In the genomic region with DNA sequence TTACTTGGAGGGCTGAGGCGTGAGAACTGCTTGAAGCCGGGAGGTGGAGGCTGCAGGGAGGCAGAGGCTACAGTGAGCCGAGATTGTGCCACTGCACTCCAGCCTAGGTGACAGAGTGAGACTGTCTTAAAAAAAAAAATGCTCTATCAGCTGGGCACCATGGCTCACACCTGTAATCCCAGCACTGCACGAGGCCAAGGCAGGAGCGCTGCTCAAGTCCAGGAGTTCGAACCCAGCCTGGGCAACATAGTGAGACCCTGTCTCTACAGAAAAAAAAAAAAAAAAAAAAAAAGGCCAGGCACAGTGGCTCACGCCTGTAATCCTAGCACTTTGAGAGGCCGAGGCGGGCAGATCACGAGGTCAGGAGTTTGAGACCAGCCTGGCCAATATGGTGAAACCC, we compare ENCODE assay signal across 3 cellular contexts.
TF ChIP-seq lines count a peak whose summit lies in the region.

No MANE protein-coding gene starts in this region.

TF ChIP-seq in HEK293, 187 proteins besides CTCF, POLR2A, EP300 and RAD21:
- 0 out of 2 replicates have a peak, but pooled peaks have one; percentile 53 for TF ChIP-seq ZNF121 (tag by site-specific recombination; IDR thresholded peaks at IDR 0.05)

TF ChIP-seq in WTC11, 78 proteins besides CTCF, POLR2A, EP300 and RAD21:
- peak; percentile 78 for TF ChIP-seq ZNF121 (CRISPR knock-in tag; IDR thresholded peaks at IDR 0.05)

TF ChIP-seq in K562, 482 proteins besides CTCF, POLR2A, EP300 and RAD21:
- TF ChIP-seq ZNF121 (CRISPR knock-in tag; conservative IDR thresholded peaks at IDR 0.05), result peak; percentile 48
